In genomic region chrX:43317378-43317777, GRCh38 we compare ENCODE assay signal across 10 cellular contexts.
"Had no signal": no experiment of that assay in that cellular context is flagged by ENCODE, and none has a peak within 500 bp of the region (broad histone marks: within the 10 kb centered on the region; RNA-seq: fewer than 3 reads in every experiment).

No MANE protein-coding gene starts in this region.

- ATAC-seq: HepG2 had no signal

- H3K4me3 ChIP-seq: GM23248 had no signal

- H3K4me3 Mint-ChIP-seq: H9, IgD-negative memory B cell had no signal

- H3K36me3 Mint-ChIP-seq: IgD-negative memory B cell had no signal

- H3K4me2 ChIP-seq: KMS-11 had no signal

- H3K9me3 Mint-ChIP-seq: IgD-negative memory B cell had no signal

- DNase-seq: GM23248, GOT3, H9, HCEC 1CT, KBM-7 had no signal

- H3K27ac ChIP-seq: GM23248, HL-60, KMS-11 had no signal

- H2AFZ ChIP-seq: GM23248 had no signal

- H3K27ac Mint-ChIP-seq: H9, IgD-negative memory B cell had no signal

- H3K9ac ChIP-seq: GM23248, KMS-11 had no signal

- FAIRE-seq: H54, HepG2 had no signal
